In genomic region chr1:80640978-80641377, GRCh38 we compare ENCODE assay signal across 14 cellular contexts.
A peak's percentile ranks its signal among the peaks of the same experiment; 100 is the strongest.
DNase-seq lines count a peak whose midpoint lies in the region; ATAC-seq and TF ChIP-seq lines count a peak whose summit lies in the region.
"Had no signal": no experiment of that assay in that cellular context is flagged by ENCODE, and none has a peak within 500 bp of the region (broad histone marks: within the 10 kb centered on the region; RNA-seq: fewer than 3 reads in every experiment).

No MANE protein-coding gene starts in this region.

- peak overlapping the region; percentile 89 to 99 (median 96) for H3K4me3 Mint-ChIP-seq in IgD-negative memory B cell
- H3K4me3 Mint-ChIP-seq: activated CD4-positive, alpha-beta memory T cell treated with anti-CD3 and anti-CD28 coated beads, Interleukin-2, amount 10 ng/mL, durations not matched to agents 7 days and 5 days; endodermal cell had no signal

- H3K4me1 Mint-ChIP-seq in IgD-negative memory B cell = peaks cover 24 to 31% (median 25%) of the 10 kb centered on the region in 3 donors
- H3K4me1 Mint-ChIP-seq: activated CD4-positive, alpha-beta memory T cell treated with anti-CD3 and anti-CD28 coated beads, Interleukin-2, amount 10 ng/mL, durations not matched to agents 7 days and 5 days had no signal

- no peaks in the 10 kb centered on the region for H3K27me3 Mint-ChIP-seq in IgD-negative memory B cell
- H3K27me3 Mint-ChIP-seq: activated CD4-positive, alpha-beta memory T cell treated with anti-CD3 and anti-CD28 coated beads, Interleukin-2, amount 10 ng/mL, durations not matched to agents 7 days and 5 days had no signal

- peaks cover 13% of the 10 kb centered on the region for H3K36me3 Mint-ChIP-seq in IgD-negative memory B cell

- no peaks in the 10 kb centered on the region for H3K9me3 Mint-ChIP-seq in IgD-negative memory B cell

- CTCF ChIA-PET in HEK293T (lab: Yijun Ruan, JAX) = interaction anchor here (0.7 kb wide), 1 partner anchor 113 kb away, joined by 4 read pairs; no protein-coding TSS in a partner anchor

- in situ Hi-C loops in ACHN (cut with HindIII; ENCODE audit: low pct_ligation_motif_present, low pct_unique_long_range_greater_than_20kb, low sequenced_read_pairs) = no loop called here

- ATAC-seq in GM18498 (IDR thresholded peaks at IDR 0.05; ENCODE audit: unreplicated experiment) (peak; percentile 56), GM19467 (IDR thresholded peaks at IDR 0.05; ENCODE audit: unreplicated experiment) (peak; percentile 47), HG02943 (IDR thresholded peaks at IDR 0.05; ENCODE audit: low read depth, unreplicated experiment) (peak; percentile 58), HG03039 (IDR thresholded peaks at IDR 0.05; ENCODE audit: unreplicated experiment) (no peak)
- ATAC-seq: left lung, PC-3 had no signal

- peak overlapping the region; percentile 16 to 86 (median 54) for H3K27ac Mint-ChIP-seq in IgD-negative memory B cell
- H3K27ac Mint-ChIP-seq: activated CD4-positive, alpha-beta memory T cell treated with anti-CD3 and anti-CD28 coated beads, Interleukin-2, amount 10 ng/mL, durations not matched to agents 7 days and 5 days; endodermal cell had no signal

- DNase-seq in ACHN = no peak
- DNase-seq in HEK293T (ENCODE audit: extremely low spot score) = no peak
- DNase-seq in kidney glomerular epithelial cell (lab: John Stamatoyannopoulos, UW) = no peak
- DNase-seq: activated CD4-positive, alpha-beta memory T cell treated with anti-CD3 and anti-CD28 coated beads, Interleukin-2, amount 10 ng/mL, durations not matched to agents 7 days and 5 days; activated effector memory CD4-positive, alpha-beta T cell treated with Interleukin-2 at 50 U/mL for 16 hours; DMS53; endodermal cell; left lung; PC-3 had no signal

- POLR2A ChIA-PET in HEK293T (lab: Yijun Ruan, JAX) = no interaction called here

TF ChIP-seq in HEK293T, 16 proteins besides CTCF, POLR2A, EP300 and RAD21:
- TF ChIP-seq FOXK2 (IDR thresholded peaks at IDR 0.05) (no peak), PKNOX1 (IDR thresholded peaks at IDR 0.05) (no peak), LEF1 (IDR thresholded peaks at IDR 0.05; ENCODE audit: borderline replicate concordance) (no peak), CTBP1 (IDR thresholded peaks at IDR 0.05; ENCODE audit: borderline replicate concordance) (no peak), L3MBTL2 (conservative IDR thresholded peaks at IDR 0.05) (no peak), FOXA1 (IDR thresholded peaks at IDR 0.05) (no peak), FOXM1 (IDR thresholded peaks at IDR 0.05; ENCODE audit: borderline replicate concordance) (no peak), ELF4 (IDR thresholded peaks at IDR 0.05) (no peak), BHLHE40 (IDR thresholded peaks at IDR 0.05; ENCODE audit: borderline replicate concordance) (no peak), ZNF384 (IDR thresholded peaks at IDR 0.05) (no peak), HDGF (IDR thresholded peaks at IDR 0.05; ENCODE audit: borderline replicate concordance) (no peak), NFRKB (IDR thresholded peaks at IDR 0.05) (no peak), SP1 (IDR thresholded peaks at IDR 0.05) (no peak), ARNT (IDR thresholded peaks at IDR 0.05) (no peak), SUZ12 (IDR thresholded peaks at IDR 0.05) (no peak), TARDBP (IDR thresholded peaks at IDR 0.05) (no peak)
